ENCODE assay signal across 11 cellular contexts in genomic region chr2:196200557-196200956, GRCh38. TPM values are rescaled to one million over a fixed set of nuclear protein-coding genes. Genes with fewer than 3 reads are reported as not detected.
DNase-seq lines count a peak whose midpoint lies in the region; ATAC-seq, FAIRE-seq and TF ChIP-seq lines count a peak whose summit lies in the region.
"Had no signal": no experiment of that assay in that cellular context is flagged by ENCODE, and none has a peak within 500 bp of the region (broad histone marks: within the 10 kb centered on the region; RNA-seq: fewer than 3 reads in every experiment).

No MANE protein-coding gene starts in this region.

- no peaks in the 10 kb centered on the region for H3K27me3 Mint-ChIP-seq in activated B cell treated with CpG ODN at 0.5 μM for 24 hours
- no peaks in the 10 kb centered on the region for H3K27me3 Mint-ChIP-seq in HFFc6 (ENCODE audit: insufficient read depth)

- FAIRE-seq in GM19239 (lab: Jason Lieb, UNC) (peak; percentile 95), frontal cortex (lab: Jason Lieb, UNC) (no peak)
- FAIRE-seq: islet of Langerhans had no signal

- peaks cover 19% of the 10 kb centered on the region for H3K4me1 ChIP-seq in DND-41 (ENCODE audit: insufficient read depth, low read length)

- H3K4me3 Mint-ChIP-seq in activated B cell treated with CpG ODN at 0.5 μM for 24 hours (peak overlapping the region; percentile 53), HFFc6 (no peak overlapping the region)

- H3K9me3 Mint-ChIP-seq in activated B cell treated with CpG ODN at 0.5 μM for 24 hours (no peaks in the 10 kb centered on the region), HFFc6 (no peaks in the 10 kb centered on the region)

- no peaks in the 10 kb centered on the region for H4K20me1 ChIP-seq in DND-41 (ENCODE audit: insufficient read depth, low read length)

- H3K36me3 ChIP-seq in DND-41 (ENCODE audit: insufficient read depth, low read length): no peaks in the 10 kb centered on the region

- no peaks in the 10 kb centered on the region for H3K27me3 ChIP-seq in DND-41 (ENCODE audit: insufficient read depth, low read length, poor library complexity)

- H3K4me3 ChIP-seq in DND-41 (ENCODE audit: low read depth in 1 of 2, low read length in 2 of 2) (no peak overlapping the region), coronary artery (no peak overlapping the region)

- H3K9me3 ChIP-seq in DND-41 (ENCODE audit: insufficient read depth, low read length, severe bottlenecking): no peaks in the 10 kb centered on the region

- H3K4me2 ChIP-seq in DND-41 (ENCODE audit: insufficient read depth, low read length): no peak overlapping the region

- no peaks in the 10 kb centered on the region for H3K79me2 ChIP-seq in DND-41 (ENCODE audit: insufficient read depth, low read length)

- H3K36me3 Mint-ChIP-seq in activated B cell treated with CpG ODN at 0.5 μM for 24 hours (ENCODE audit: low read depth) (no peaks in the 10 kb centered on the region), HFFc6 (ENCODE audit: low read depth) (0 out of 2 replicates have a peak, but pooled peaks cover 8% of the 10 kb centered on the region)

- H3K27ac ChIP-seq in DND-41 (ENCODE audit: low read length) (no peak overlapping the region), coronary artery (no peak overlapping the region)

- H3K9ac ChIP-seq in DND-41 (ENCODE audit: low read depth, low read length): no peak overlapping the region

- DNase-seq in DND-41 (no peak), GM19239 (ENCODE audit: insufficient read length, low spot score) (peak; percentile 26), activated B cell treated with CpG ODN at 0.5 μM for 24 hours (no peak), NCI-H1694 (lab: John Stamatoyannopoulos, UW) (no peak), coronary artery (ENCODE audit: low spot score) (no peak), frontal cortex (ENCODE audit: low spot score in 2 of 2) (no peak), HFFc6 (no peak)
- DNase-seq: DMS79 treated with DMSO at 0.1 percent for 48 hours, T1000 had no signal

- POLR2A ChIA-PET in activated B cell treated with CpG ODN at 0.5 μM for 24 hours (lab: Charles Lee): interaction anchor here (0.8 to 5.9 kb wide), 9 partner anchors 11 to 99 kb away, joined by 3 to 45 read pairs (median 7); partner anchors contain the start of gene STK17B

- H3K27ac Mint-ChIP-seq in activated B cell treated with CpG ODN at 0.5 μM for 24 hours: peak overlapping the region; percentile 80
- no peak overlapping the region for H3K27ac Mint-ChIP-seq in HFFc6

- H2AFZ ChIP-seq in DND-41 (ENCODE audit: low read depth, low read length): peak overlapping the region; percentile 20; the same call in 1 of the 2 replicates

- H3K4me1 Mint-ChIP-seq in activated B cell treated with CpG ODN at 0.5 μM for 24 hours (peaks cover 40% of the 10 kb centered on the region), HFFc6 (ENCODE audit: low read depth) (peaks cover 8% of the 10 kb centered on the region)

- peak; percentile 77 for ATAC-seq in DND-41 (ENCODE audit: insufficient read depth, low read depth)
- ATAC-seq in HG02973 (IDR thresholded peaks at IDR 0.05; ENCODE audit: unreplicated experiment): peak; percentile 99
- peak; percentile 82 for ATAC-seq in activated B cell treated with CpG ODN at 0.5 μM for 24 hours (ENCODE audit: low read depth)

- TF ChIP-seq CTCF in DND-41 (IDR thresholded peaks at IDR 0.05; ENCODE audit: borderline replicate concordance, extremely low read depth, low read length, poor library complexity, severe bottlenecking) (no peak), activated B cell treated with CpG ODN at 0.5 μM for 24 hours (IDR thresholded peaks at IDR 0.05) (no peak), coronary artery (IDR thresholded peaks at IDR 0.05) (no peak), HFFc6 (IDR thresholded peaks at IDR 0.05) (no peak)

- CTCF ChIA-PET in activated B cell treated with CpG ODN at 0.5 μM for 24 hours (lab: Charles Lee): interaction anchor here (0.6 to 2.8 kb wide), 2 partner anchors 18 to 40 kb away, joined by 3 to 8 read pairs; no protein-coding TSS in a partner anchor

- intact Hi-C loops in activated B cell treated with CpG ODN at 0.5 μM for 24 hours (cut with micrococcal nuclease): loop anchor here (1.0 kb wide), 5 partner anchors 8 to 42 kb away; no protein-coding TSS in a partner anchor

RNA-seq across cellular contexts. Expression of gene STK17B, which starts 29.2 kb away (rescaled TPM):
- 203 and 226 TPM in 2 replicates for total RNA-seq in activated B cell treated with CpG ODN at 0.5 μM for 24 hours
- 6.1 TPM for total RNA-seq in frontal cortex
- 10 to 100 TPM; 26.7 to 39.8 (median 32.5) TPM for total RNA-seq in HFFc6 (2021; fragmentation: NEBNext Ultra II Directional; extraction: Animal tissue kit (Norgen Biotek cat#: 25700))
